ENCODE assay signal across 9 cellular contexts in genomic region chr2:11073251-11073650, GRCh38.
A peak's percentile ranks its signal among the peaks of the same experiment; 100 is the strongest.
DNase-seq lines count a peak whose midpoint lies in the region; ATAC-seq and TF ChIP-seq lines count a peak whose summit lies in the region.
"Had no signal": no experiment of that assay in that cellular context is flagged by ENCODE, and none has a peak within 500 bp of the region (broad histone marks: within the 10 kb centered on the region; RNA-seq: fewer than 3 reads in every experiment).

No MANE protein-coding gene starts in this region.

- H3K27ac Mint-ChIP-seq in activated naive CD4-positive, alpha-beta T cell treated with anti-CD3 and anti-CD28 coated beads for 36 hours: no peak overlapping the region
- peak overlapping the region in 1 of 3 experiments; percentile 49 for H3K27ac Mint-ChIP-seq in nephron
- H3K27ac Mint-ChIP-seq: activated naive CD4-positive, alpha-beta T cell treated with anti-CD3 and anti-CD28 coated beads, Interleukin-2, amount 50 U/mL, for 24 hours had no signal

- no peaks in the 10 kb centered on the region for H3K36me3 ChIP-seq in colonic mucosa
- no peaks in the 10 kb centered on the region for H3K36me3 ChIP-seq in ascending aorta

- no peaks in the 10 kb centered on the region for H3K9me3 Mint-ChIP-seq in activated naive CD4-positive, alpha-beta T cell treated with anti-CD3 and anti-CD28 coated beads for 36 hours
- H3K9me3 Mint-ChIP-seq in nephron: no peaks in the 10 kb centered on the region
- H3K9me3 Mint-ChIP-seq: activated naive CD4-positive, alpha-beta T cell treated with anti-CD3 and anti-CD28 coated beads, Interleukin-2, amount 50 U/mL, for 24 hours had no signal

- intact Hi-C loops in activated naive CD4-positive, alpha-beta T cell treated with anti-CD3 and anti-CD28 coated beads for 36 hours (cut with micrococcal nuclease): loop anchor here (2.0 to 5.0 kb wide), 2 partner anchors 52 to 241 kb away; no protein-coding TSS in a partner anchor
- intact Hi-C loops in colonic mucosa (cut with DNase I): no loop called here
- intact Hi-C loops in ascending aorta (cut with DNase I): no loop called here

- H3K27me3 ChIP-seq in colonic mucosa: no peaks in the 10 kb centered on the region
- H3K27me3 ChIP-seq in ascending aorta: no peaks in the 10 kb centered on the region

- H3K27ac ChIP-seq in colonic mucosa (no peak overlapping the region), ascending aorta (no peak overlapping the region)

- H3K36me3 Mint-ChIP-seq in activated naive CD4-positive, alpha-beta T cell treated with anti-CD3 and anti-CD28 coated beads for 36 hours (ENCODE audit: low read depth): no peaks in the 10 kb centered on the region
- no peaks in the 10 kb centered on the region for H3K36me3 Mint-ChIP-seq in nephron (ENCODE audit: low read depth)
- H3K36me3 Mint-ChIP-seq: activated naive CD4-positive, alpha-beta T cell treated with anti-CD3 and anti-CD28 coated beads, Interleukin-2, amount 50 U/mL, for 24 hours had no signal

- peaks cover 4% of the 10 kb centered on the region for H3K4me1 Mint-ChIP-seq in activated naive CD4-positive, alpha-beta T cell treated with anti-CD3 and anti-CD28 coated beads for 36 hours (ENCODE audit: low read depth)
- H3K4me1 Mint-ChIP-seq in nephron: peaks cover 20% of the 10 kb centered on the region

- no peak overlapping the region for H3K4me3 Mint-ChIP-seq in activated naive CD4-positive, alpha-beta T cell treated with anti-CD3 and anti-CD28 coated beads for 36 hours
- no peak overlapping the region for H3K4me3 Mint-ChIP-seq in nephron
- H3K4me3 Mint-ChIP-seq: activated naive CD4-positive, alpha-beta T cell treated with anti-CD3 and anti-CD28 coated beads, Interleukin-2, amount 50 U/mL, for 24 hours had no signal

- ATAC-seq in HG02610 (IDR thresholded peaks at IDR 0.05; ENCODE audit: unreplicated experiment): no peak

- no peak overlapping the region for H3K4me3 ChIP-seq in colonic mucosa
- H3K4me3 ChIP-seq in ascending aorta: no peak overlapping the region

- TF ChIP-seq CTCF in colonic mucosa (IDR thresholded peaks at IDR 0.05): peak; percentile 41
- TF ChIP-seq CTCF in nephron (IDR thresholded peaks at IDR 0.05; ENCODE audit: unreplicated experiment in 3 of 3): peak in 2 of 3 experiments; percentile 20 to 54
- no peak for TF ChIP-seq CTCF in ascending aorta (IDR thresholded peaks at IDR 0.05)

- peak; percentile 52 for DNase-seq in activated naive CD4-positive, alpha-beta T cell treated with anti-CD3 and anti-CD28 coated beads for 36 hours
- no peak for DNase-seq in activated naive CD4-positive, alpha-beta T cell treated with anti-CD3 and anti-CD28 coated beads, Interleukin-2, amount 50 U/mL, for 16 hours
- peak; percentile 40 for DNase-seq in NCI-H460 (ENCODE audit: extremely low read depth, low read depth)
- DNase-seq in colonic mucosa: peak; percentile 54
- no peak for DNase-seq in ascending aorta (ENCODE audit: low spot score in 2 of 2)
- no peak for DNase-seq in activated effector memory CD4-positive, alpha-beta T cell treated with anti-CD3 and anti-CD28 coated beads, Interleukin-2, amount 50 U/mL, for 16 hours

- H3K9ac ChIP-seq in colonic mucosa (ENCODE audit: low read depth in 2 of 2, low read length in 2 of 2): no peak overlapping the region

- H3K4me1 ChIP-seq in colonic mucosa (no peaks in the 10 kb centered on the region), ascending aorta (no peaks in the 10 kb centered on the region)

- CTCF ChIA-PET in activated naive CD4-positive, alpha-beta T cell treated with anti-CD3 and anti-CD28 coated beads for 36 hours (lab: Charles Lee): interaction anchor here (0.6 to 1.2 kb wide), 2 partner anchors 241 to 255 kb away, joined by 3 to 4 read pairs; no protein-coding TSS in a partner anchor

- H3K9me3 ChIP-seq in colonic mucosa (no peaks in the 10 kb centered on the region), ascending aorta (no peaks in the 10 kb centered on the region)

- H3K27me3 Mint-ChIP-seq in activated naive CD4-positive, alpha-beta T cell treated with anti-CD3 and anti-CD28 coated beads for 36 hours (ENCODE audit: low read depth): peaks cover 23% of the 10 kb centered on the region
- peaks cover 24% of the 10 kb centered on the region for H3K27me3 Mint-ChIP-seq in nephron (ENCODE audit: low read depth)

Comparison
In these comparisons a context has a peak if more than half of its experiments do, and no peak if none do; other contexts are left out.
1. DNase-seq: peak in activated naive CD4-positive, alpha-beta T cell treated with anti-CD3 and anti-CD28 coated beads for 36 hours (single experiment), NCI-H460 (single experiment) and colonic mucosa (single experiment); none in activated naive CD4-positive, alpha-beta T cell treated with anti-CD3 and anti-CD28 coated beads, Interleukin-2, amount 50 U/mL, for 16 hours (single experiment), ascending aorta (0 of 2) and activated effector memory CD4-positive, alpha-beta T cell treated with anti-CD3 and anti-CD28 coated beads, Interleukin-2, amount 50 U/mL, for 16 hours (single experiment).
2. CTCF ChIP-seq: peak in colonic mucosa (single experiment) and nephron (2 of 3); none in ascending aorta (0 of 3).